ENCODE assay signal across 22 cellular contexts in the genomic region with DNA sequence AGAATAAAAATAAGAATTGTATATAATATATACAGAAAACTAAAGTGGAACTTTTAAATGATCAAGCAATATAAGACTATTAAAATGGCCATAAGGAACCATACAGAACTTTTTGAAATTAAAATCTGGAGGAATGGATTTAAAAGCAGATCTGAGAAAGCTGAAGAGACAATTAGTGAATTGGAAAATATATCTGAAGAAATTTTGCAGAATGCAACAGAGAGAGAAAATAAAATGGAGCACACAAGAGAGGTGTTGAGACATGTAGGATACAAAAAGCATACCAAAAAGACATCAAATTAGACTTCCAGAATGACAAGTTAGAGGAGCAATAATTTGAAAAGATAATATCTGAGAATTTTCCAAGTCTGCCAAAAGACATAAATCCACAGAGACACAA.
DNase-seq lines count a peak whose midpoint lies in the region; ATAC-seq, FAIRE-seq and TF ChIP-seq lines count a peak whose summit lies in the region.
"Had no signal": no experiment of that assay in that cellular context is flagged by ENCODE, and none has a peak within 500 bp of the region (broad histone marks: within the 10 kb centered on the region; RNA-seq: fewer than 3 reads in every experiment).

No MANE protein-coding gene starts in this region.

- H3K4me2 ChIP-seq in SK-N-SH = no peak overlapping the region
- no peak overlapping the region for H3K4me2 ChIP-seq in mesendoderm (ENCODE audit: low read length)
- H3K4me2 ChIP-seq: BLaER1 had no signal

- H3K23ac ChIP-seq in mesendoderm (ENCODE audit: low read length) = no peak overlapping the region

- no peak overlapping the region for H3K56ac ChIP-seq in mesendoderm (ENCODE audit: low read length)

- POLR2A ChIA-PET in SK-N-SH (lab: Yijun Ruan, JAX) = no interaction called here
- POLR2A ChIA-PET in HEK293 (lab: Yijun Ruan, JAX) = no interaction called here
- POLR2A ChIA-PET in GM10248 (lab: Yijun Ruan, JAX) = no interaction called here
- POLR2A ChIA-PET in CD8-positive, alpha-beta T cell (lab: Charles Lee) = no interaction called here

- peaks cover 8% of the 10 kb centered on the region; the same call in 1 of the 2 replicates for H3K9me3 ChIP-seq in SK-N-SH
- H3K9me3 ChIP-seq in HEK293 (ENCODE audit: control insufficient read depth, insufficient read depth, low read depth, low read length) = no peaks in the 10 kb centered on the region; the same call in none of the 2 replicates
- no peaks in the 10 kb centered on the region for H3K9me3 ChIP-seq in pancreas
- H3K9me3 ChIP-seq in CD8-positive, alpha-beta T cell (ENCODE audit: low read length) = no peaks in the 10 kb centered on the region
- H3K9me3 ChIP-seq: BE2C had no signal

- no peak for TF ChIP-seq CTCF in SK-N-SH (IDR thresholded peaks at IDR 0.05)
- TF ChIP-seq CTCF in HEK293 (tag by site-specific recombination; IDR thresholded peaks at IDR 0.05) = no peak
- TF ChIP-seq CTCF in pancreas (IDR thresholded peaks at IDR 0.05) = no peak
- no peak for TF ChIP-seq CTCF in GM10248 (IDR thresholded peaks at IDR 0.05; ENCODE audit: control extremely low read depth, extremely low read depth, low read depth, missing control alignments)
- TF ChIP-seq CTCF in CD8-positive, alpha-beta T cell (IDR thresholded peaks at IDR 0.05) = no peak

- no peaks in the 10 kb centered on the region for H3K79me1 ChIP-seq in mesendoderm (ENCODE audit: low read length)

- no peak overlapping the region for H4K5ac ChIP-seq in mesendoderm (ENCODE audit: low read length)

- H2BK5ac ChIP-seq in mesendoderm (ENCODE audit: low read length) = no peak overlapping the region

- H3K27ac ChIP-seq in SK-N-SH (ENCODE audit: low read depth in 2 of 2, low read length in 1 of 2) = no peak overlapping the region
- no peak overlapping the region for H3K27ac ChIP-seq in HEK293 (ENCODE audit: extremely low read depth, low read depth, low read length)
- H3K27ac ChIP-seq in pancreas = no peak overlapping the region
- no peak overlapping the region for H3K27ac ChIP-seq in mesendoderm (ENCODE audit: low read depth, low read length)
- no peak overlapping the region for H3K27ac ChIP-seq in CD8-positive, alpha-beta T cell (ENCODE audit: low read depth, low read length)
- H3K27ac ChIP-seq: BLaER1 had no signal

- no peak for TF ChIP-seq EP300 in SK-N-SH (IDR thresholded peaks at IDR 0.05; ENCODE audit: borderline replicate concordance in 1 of 2, low read depth in 1 of 2, low read length in 1 of 2)

- H3K4me3 Mint-ChIP-seq in CD8-positive, alpha-beta T cell = no peak overlapping the region
- H3K4me3 Mint-ChIP-seq: CD14-positive monocyte; CD4-positive, alpha-beta memory T cell; CD4-positive, CD25-positive, alpha-beta regulatory T cell had no signal

- H3K18ac ChIP-seq in mesendoderm (ENCODE audit: low read length) = no peak overlapping the region

- no peaks in the 10 kb centered on the region for H3K4me1 Mint-ChIP-seq in CD8-positive, alpha-beta T cell (ENCODE audit: low read depth)
- H3K4me1 Mint-ChIP-seq: CD14-positive monocyte had no signal

- no peak overlapping the region for H4K8ac ChIP-seq in mesendoderm (ENCODE audit: low read depth, low read length)

- peak; percentile 23 for FAIRE-seq in pancreas (lab: Jason Lieb, UNC)
- FAIRE-seq: D721Med, GM12891, GM19239 had no signal

- CTCF ChIA-PET in SK-N-SH (lab: Yijun Ruan, JAX) (no interaction called here), HEK293 (lab: Yijun Ruan, JAX) (interaction anchor here (1.0 kb wide), 1 partner anchor 145 kb away, joined by 3 read pairs; no protein-coding TSS in a partner anchor), GM10248 (lab: Yijun Ruan, JAX) (no interaction called here)
- CTCF ChIA-PET in CD8-positive, alpha-beta T cell (lab: Charles Lee) = no interaction called here

- no peak overlapping the region for H2BK15ac ChIP-seq in mesendoderm (replicated peaks; ENCODE audit: low read depth)

- H3K9me3 Mint-ChIP-seq in CD8-positive, alpha-beta T cell = peaks cover 4% of the 10 kb centered on the region

- DNase-seq in SK-N-SH (no peak), pancreas (no peak), mesendoderm (no peak), GM10248 (ENCODE audit: extremely low spot score) (no peak)
- no peak for DNase-seq in CD8-positive, alpha-beta T cell
- DNase-seq: 8988T; ACHN; BE2C; C1 segment of cervical spinal cord; Caco-2; Calu3; CD4-positive, alpha-beta memory T cell; CD4-positive, CD25-positive, alpha-beta regulatory T cell; DMS79 treated with DMSO at 0.1 percent for 48 hours; GDM1 had no signal

- intact Hi-C loops in pancreas (cut with DNase I) = no loop called here
- intact Hi-C loops in CD8-positive, alpha-beta T cell (cut with DNase I, micrococcal nuclease) = no loop called here

- no peaks in the 10 kb centered on the region for H3K9me2 ChIP-seq in SK-N-SH

- ATAC-seq in SK-N-SH treated with all-trans-retinoic acid at 6 μM for 48 hours = no peak
- no peak for ATAC-seq in pancreas
- ATAC-seq in CD8-positive, alpha-beta T cell = no peak

- no peak for TF ChIP-seq RAD21 in SK-N-SH (IDR thresholded peaks at IDR 0.05; ENCODE audit: low read length)

- H3K9ac ChIP-seq in SK-N-SH (no peak overlapping the region), mesendoderm (ENCODE audit: low read length) (no peak overlapping the region)
- H3K9ac ChIP-seq: BLaER1 had no signal

- H3K27me3 ChIP-seq in SK-N-SH (ENCODE audit: insufficient read depth) = no peaks in the 10 kb centered on the region
- no peaks in the 10 kb centered on the region for H3K27me3 ChIP-seq in pancreas
- no peaks in the 10 kb centered on the region for H3K27me3 ChIP-seq in mesendoderm (ENCODE audit: insufficient read depth, low read length, poor library complexity)
- H3K27me3 ChIP-seq in CD8-positive, alpha-beta T cell (ENCODE audit: insufficient read depth, low read length) = no peaks in the 10 kb centered on the region
- H3K27me3 ChIP-seq: BE2C, BLaER1 had no signal

- no peak overlapping the region for H2AFZ ChIP-seq in SK-N-SH (ENCODE audit: low read depth)

- H2BK120ac ChIP-seq in mesendoderm (ENCODE audit: low read depth, low read length) = no peak overlapping the region

- no peak overlapping the region for H3K4me3 ChIP-seq in SK-N-SH (ENCODE audit: low read depth in 2 of 2, low read length in 1 of 2)
- H3K4me3 ChIP-seq in HEK293 (ENCODE audit: low read depth, low read length) = no peak overlapping the region
- no peak overlapping the region for H3K4me3 ChIP-seq in pancreas
- no peak overlapping the region for H3K4me3 ChIP-seq in mesendoderm (ENCODE audit: low read length)
- H3K4me3 ChIP-seq in CD8-positive, alpha-beta T cell (ENCODE audit: low read depth, low read length) = no peak overlapping the region
- H3K4me3 ChIP-seq: BLaER1 had no signal

- H3K4me1 ChIP-seq in SK-N-SH (ENCODE audit: control insufficient read depth in 1 of 2, insufficient read depth in 2 of 2, low read depth in 1 of 2, low read length in 1 of 2) (peaks cover 0 to 4% of the 10 kb centered on the region in 2 experiments; a peak in 1 of 4 replicates), HEK293 (ENCODE audit: control insufficient read depth, insufficient read depth, low read length) (no peaks in the 10 kb centered on the region), pancreas (no peaks in the 10 kb centered on the region), mesendoderm (ENCODE audit: control insufficient read depth, low read depth, low read length) (no peaks in the 10 kb centered on the region)
- no peaks in the 10 kb centered on the region for H3K4me1 ChIP-seq in CD8-positive, alpha-beta T cell (ENCODE audit: insufficient read depth, low read length)
- H3K4me1 ChIP-seq: BLaER1, Caco-2 had no signal

- no peak overlapping the region for H3K4ac ChIP-seq in mesendoderm (ENCODE audit: low read depth, low read length)

- H3K36me3 Mint-ChIP-seq in CD8-positive, alpha-beta T cell = peaks cover 32% of the 10 kb centered on the region

- H3K27ac Mint-ChIP-seq in CD8-positive, alpha-beta T cell = no peak overlapping the region
- H3K27ac Mint-ChIP-seq: CD14-positive monocyte; CD4-positive, alpha-beta memory T cell; CD4-positive, CD25-positive, alpha-beta regulatory T cell had no signal

- peaks cover 0 to 7% of the 10 kb centered on the region in 2 experiments for H3K36me3 ChIP-seq in SK-N-SH (replicated peaks in 1 of 2; ENCODE audit: control insufficient read depth in 1 of 2, insufficient read depth in 2 of 2, low read length in 1 of 2)
- no peaks in the 10 kb centered on the region for H3K36me3 ChIP-seq in HEK293 (ENCODE audit: control insufficient read depth in 2 of 2, insufficient read depth in 1 of 2, low read length in 2 of 2)
- H3K36me3 ChIP-seq in pancreas = no peaks in the 10 kb centered on the region
- H3K36me3 ChIP-seq in mesendoderm (ENCODE audit: control insufficient read depth, insufficient read depth, low read length) = no peaks in the 10 kb centered on the region
- H3K36me3 ChIP-seq in CD8-positive, alpha-beta T cell (ENCODE audit: insufficient read depth, low read length) = no peaks in the 10 kb centered on the region
- H3K36me3 ChIP-seq: BE2C had no signal

- no peaks in the 10 kb centered on the region for H4K20me1 ChIP-seq in SK-N-SH (ENCODE audit: insufficient read depth)
- H4K20me1 ChIP-seq: BLaER1 had no signal

- H3K79me2 ChIP-seq in SK-N-SH (ENCODE audit: insufficient read depth) (no peaks in the 10 kb centered on the region), mesendoderm (ENCODE audit: control insufficient read depth, insufficient read depth, low read length) (no peaks in the 10 kb centered on the region)

- H3K27me3 Mint-ChIP-seq in CD8-positive, alpha-beta T cell (ENCODE audit: low read depth) = no peaks in the 10 kb centered on the region
- H3K27me3 Mint-ChIP-seq: CD4-positive, alpha-beta memory T cell; CD4-positive, CD25-positive, alpha-beta regulatory T cell had no signal

- H2AK5ac ChIP-seq in mesendoderm (ENCODE audit: low read length) = no peak overlapping the region

- no peaks in the 10 kb centered on the region for H3F3A ChIP-seq in SK-N-SH (replicated peaks; ENCODE audit: insufficient read depth)

TF ChIP-seq in SK-N-SH, 30 proteins besides CTCF, POLR2A, EP300 and RAD21:
- TF ChIP-seq TCF12 (IDR thresholded peaks at IDR 0.05) = no peak

TF ChIP-seq in HEK293, 187 proteins besides CTCF, POLR2A, EP300 and RAD21 (continues in another document):
- no peak for TF ChIP-seq ZNF239 (tag by site-specific recombination; IDR thresholded peaks at IDR 0.05)
- TF ChIP-seq ZNF366 (tag by site-specific recombination; conservative IDR thresholded peaks at IDR 0.05) = no peak
- 0 out of 2 replicates have a peak, but pooled peaks have one; percentile 28 for TF ChIP-seq ZNF558 (tag by site-specific recombination; IDR thresholded peaks at IDR 0.05)
- no peak for TF ChIP-seq ZNF530 (tag by site-specific recombination; IDR thresholded peaks at IDR 0.05; ENCODE audit: low read depth)
- TF ChIP-seq REPIN1 (tag by site-specific recombination; IDR thresholded peaks at IDR 0.05; ENCODE audit: low read depth) = no peak
- TF ChIP-seq SP3 (tag by site-specific recombination; IDR thresholded peaks at IDR 0.05) = no peak
- no peak for TF ChIP-seq ZNF132 (tag by site-specific recombination; IDR thresholded peaks at IDR 0.05; ENCODE audit: borderline replicate concordance)
- TF ChIP-seq BCL11B (tag by site-specific recombination; IDR thresholded peaks at IDR 0.05; ENCODE audit: low read depth) = no peak
- TF ChIP-seq ZNF600 (tag by site-specific recombination; IDR thresholded peaks at IDR 0.05) = no peak
- no peak for TF ChIP-seq ZNF433 (tag by site-specific recombination; IDR thresholded peaks at IDR 0.05; ENCODE audit: low read depth)
- TF ChIP-seq ZNF350 (tag by site-specific recombination; IDR thresholded peaks at IDR 0.05) = no peak
